38 cellular contexts compared by ENCODE assay signal in genomic region chr2:155908567-155908966, GRCh38.
"Had no signal": no experiment of that assay in that cellular context is flagged by ENCODE, and none has a peak within 500 bp of the region (broad histone marks: within the 10 kb centered on the region; RNA-seq: fewer than 3 reads in every experiment).

No MANE protein-coding gene starts in this region.

- H3K36me3 Mint-ChIP-seq: activated naive CD4-positive, alpha-beta T cell treated with anti-CD3 and anti-CD28 coated beads, Interleukin-2, amount 10 ng/mL, durations not matched to agents 7 days and 5 days; activated naive CD4-positive, alpha-beta T cell treated with anti-CD3 and anti-CD28 coated beads, Interleukin-2, amount 50 U/mL, for 24 hours; activated naive CD4-positive, alpha-beta T cell treated with anti-CD3 and anti-CD28 coated beads, Interleukin-2, amount 50 U/mL, for 72 hours; activated naive CD8-positive, alpha-beta T cell; activated naive CD8-positive, alpha-beta T cell treated with anti-CD3 and anti-CD28 coated beads for 36 hours; activated naive CD8-positive, alpha-beta T cell treated with anti-CD3 and anti-CD28 coated beads, Interleukin-2, amount 10 ng/mL, durations not matched to agents 7 days and 5 days; brain had no signal

- H3K4me3 ChIP-seq: adrenal gland, ascending aorta, body of pancreas, cardiac muscle cell had no signal

- H3K27me3 Mint-ChIP-seq: activated naive CD4-positive, alpha-beta T cell treated with anti-CD3 and anti-CD28 coated beads, Interleukin-2, amount 10 ng/mL, durations not matched to agents 7 days and 5 days; activated naive CD4-positive, alpha-beta T cell treated with anti-CD3 and anti-CD28 coated beads, Interleukin-2, amount 50 U/mL, for 24 hours; activated naive CD8-positive, alpha-beta T cell; activated naive CD8-positive, alpha-beta T cell treated with anti-CD3 and anti-CD28 coated beads for 36 hours; activated naive CD8-positive, alpha-beta T cell treated with anti-CD3 and anti-CD28 coated beads, Interleukin-2, amount 10 ng/mL, durations not matched to agents 7 days and 5 days; activated naive CD8-positive, alpha-beta T cell treated with anti-CD3 and anti-CD28 coated beads, Interleukin-2, amount 50 U/mL, for 24 hours; activated T-cell treated with anti-CD3 and anti-CD28 coated beads, Interleukin-2, amount 50 U/mL, for 24 hours; activated T-helper 17 cell treated with anti-CD3 and anti-CD28 coated beads, Interleukin-2, amount 50 U/mL, for 72 hours; brain; central memory CD8-positive, alpha-beta T cell had no signal

- H3K4me1 Mint-ChIP-seq: activated naive CD4-positive, alpha-beta T cell treated with anti-CD3 and anti-CD28 coated beads, Interleukin-2, amount 10 ng/mL, durations not matched to agents 7 days and 5 days; activated naive CD4-positive, alpha-beta T cell treated with anti-CD3 and anti-CD28 coated beads, Interleukin-2, amount 50 U/mL, for 24 hours; activated naive CD8-positive, alpha-beta T cell treated with anti-CD3 and anti-CD28 coated beads for 36 hours; activated naive CD8-positive, alpha-beta T cell treated with anti-CD3 and anti-CD28 coated beads, Interleukin-2, amount 10 ng/mL, durations not matched to agents 7 days and 5 days; activated naive CD8-positive, alpha-beta T cell treated with anti-CD3 and anti-CD28 coated beads, Interleukin-2, amount 50 U/mL, for 24 hours; activated T-helper 17 cell treated with anti-CD3 and anti-CD28 coated beads, Interleukin-2, amount 50 U/mL, for 72 hours; central memory CD8-positive, alpha-beta T cell had no signal

- FAIRE-seq: astrocyte had no signal

- H3K9me3 Mint-ChIP-seq: activated naive CD4-positive, alpha-beta T cell treated with anti-CD3 and anti-CD28 coated beads, Interleukin-2, amount 10 ng/mL, durations not matched to agents 7 days and 5 days; activated naive CD4-positive, alpha-beta T cell treated with anti-CD3 and anti-CD28 coated beads, Interleukin-2, amount 50 U/mL, for 24 hours; activated naive CD4-positive, alpha-beta T cell treated with anti-CD3 and anti-CD28 coated beads, Interleukin-2, amount 50 U/mL, for 72 hours; activated naive CD8-positive, alpha-beta T cell treated with anti-CD3 and anti-CD28 coated beads for 36 hours; activated naive CD8-positive, alpha-beta T cell treated with anti-CD3 and anti-CD28 coated beads, Interleukin-2, amount 10 ng/mL, durations not matched to agents 7 days and 5 days; activated naive CD8-positive, alpha-beta T cell treated with anti-CD3 and anti-CD28 coated beads, Interleukin-2, amount 50 U/mL, for 24 hours; activated T-cell treated with anti-CD3 and anti-CD28 coated beads, Interleukin-2, amount 50 U/mL, for 24 hours; activated T-cell treated with anti-CD3 and anti-CD28 coated beads, Interleukin-2, amount 50 U/mL, for 4 hours; activated T-cell treated with anti-CD3 and anti-CD28 coated beads, Interleukin-2, amount 50 U/mL, for 72 hours; activated T-helper 1 cell treated with anti-CD3 and anti-CD28 coated beads, Interleukin-12 subunit alpha, Interleukin-12 subunit beta, Interleukin-2, Interleukin-4 antibody, amounts not matched to agents 30 ng/mL and 10 ng/mL and 1 ng/mL, durations not matched to agents 14 hours and 24 hours and 36 hours; activated T-helper 17 cell treated with anti-CD3 and anti-CD28 coated beads, Interleukin-2, amount 50 U/mL, for 72 hours; activated T-helper 2 cell treated with anti-CD3 and anti-CD28 coated beads, Interferon-gamma antibody, Interleukin-2, Interleukin-4, amounts not matched to agents 10 μg/mL and 5 μg/mL and 100 μg/mL, durations not matched to agents 14 hours and 24 hours and 36 hours; brain; central memory CD8-positive, alpha-beta T cell had no signal

- DNase-seq: activated effector memory CD4-positive, alpha-beta T cell treated with anti-CD3 and anti-CD28 coated beads, Interleukin-2, amount 50 U/mL, for 16 hours; activated effector memory CD4-positive, alpha-beta T cell treated with Interleukin-2 at 50 U/mL for 16 hours; activated gamma-delta T cell; activated gamma-delta T cell treated with Interleukin-2 at 50 U/mL for 16 hours; activated naive CD4-positive, alpha-beta T cell; activated naive CD4-positive, alpha-beta T cell treated with anti-CD3 and anti-CD28 coated beads, Interleukin-2, amount 10 ng/mL, durations not matched to agents 7 days and 5 days; activated naive CD4-positive, alpha-beta T cell treated with anti-CD3 and anti-CD28 coated beads, Interleukin-2, amount 50 U/mL, for 16 hours; activated naive CD4-positive, alpha-beta T cell treated with Interleukin-2 at 50 U/mL for 16 hours; activated naive CD8-positive, alpha-beta T cell treated with anti-CD3 and anti-CD28 coated beads for 36 hours; activated naive CD8-positive, alpha-beta T cell treated with anti-CD3 and anti-CD28 coated beads, Interleukin-2, amount 10 ng/mL, durations not matched to agents 7 days and 5 days; activated naive CD8-positive, alpha-beta T cell treated with anti-CD3 and anti-CD28 coated beads, Interleukin-2, amount 50 U/mL, for 24 hours; activated T-cell treated with anti-CD3 and anti-CD28 coated beads for 4 hours; activated T-cell treated with anti-CD3 and anti-CD28 coated beads, Interleukin-2, amount 50 U/mL, for 1 hour; activated T-cell treated with anti-CD3 and anti-CD28 coated beads, Interleukin-2, amount 50 U/mL, for 24 hours; activated T-cell treated with anti-CD3 and anti-CD28 coated beads, Interleukin-2, amount 50 U/mL, for 4 hours; activated T-cell treated with anti-CD3 and anti-CD28 coated beads, Interleukin-2, amount 50 U/mL, for 48 hours; activated T-cell treated with anti-CD3 and anti-CD28 coated beads, Interleukin-2, amount 50 U/mL, for 72 hours; adrenal gland; amniotic stem cell; amygdala; anterior cingulate cortex; aorta; body of pancreas; brain microvascular endothelial cell; caudate nucleus; central memory CD4-positive, alpha-beta T cell; cerebellar nuclear complex had no signal

- H3K27ac Mint-ChIP-seq: activated naive CD4-positive, alpha-beta T cell treated with anti-CD3 and anti-CD28 coated beads, Interleukin-2, amount 10 ng/mL, durations not matched to agents 7 days and 5 days; activated naive CD4-positive, alpha-beta T cell treated with anti-CD3 and anti-CD28 coated beads, Interleukin-2, amount 50 U/mL, for 24 hours; activated naive CD4-positive, alpha-beta T cell treated with anti-CD3 and anti-CD28 coated beads, Interleukin-2, amount 50 U/mL, for 72 hours; activated naive CD8-positive, alpha-beta T cell; activated naive CD8-positive, alpha-beta T cell treated with anti-CD3 and anti-CD28 coated beads for 36 hours; activated naive CD8-positive, alpha-beta T cell treated with anti-CD3 and anti-CD28 coated beads, Interleukin-2, amount 10 ng/mL, durations not matched to agents 7 days and 5 days; activated naive CD8-positive, alpha-beta T cell treated with anti-CD3 and anti-CD28 coated beads, Interleukin-2, amount 50 U/mL, for 24 hours; activated T-cell treated with anti-CD3 and anti-CD28 coated beads, Interleukin-2, amount 50 U/mL, for 24 hours; activated T-cell treated with anti-CD3 and anti-CD28 coated beads, Interleukin-2, amount 50 U/mL, for 72 hours; activated T-helper 1 cell treated with anti-CD3 and anti-CD28 coated beads, Interleukin-12 subunit alpha, Interleukin-12 subunit beta, Interleukin-2, Interleukin-4 antibody, amounts not matched to agents 30 ng/mL and 10 ng/mL and 1 ng/mL, durations not matched to agents 14 hours and 24 hours and 36 hours; activated T-helper 17 cell treated with anti-CD3 and anti-CD28 coated beads, Interleukin-2, amount 50 U/mL, for 72 hours; activated T-helper 2 cell treated with anti-CD3 and anti-CD28 coated beads, Interferon-gamma antibody, Interleukin-2, Interleukin-4, amounts not matched to agents 10 μg/mL and 5 μg/mL and 100 μg/mL, durations not matched to agents 14 hours and 24 hours and 36 hours had no signal

- ATAC-seq: activated naive CD4-positive, alpha-beta T cell treated with anti-CD3 and anti-CD28 coated beads, Interleukin-2, amount 50 U/mL, for 72 hours; activated naive CD8-positive, alpha-beta T cell treated with anti-CD3 and anti-CD28 coated beads, Interleukin-2, amount 50 U/mL, for 24 hours; activated T-cell treated with anti-CD3 and anti-CD28 coated beads, Interleukin-2, amount 50 U/mL, for 4 hours; activated T-cell treated with anti-CD3 and anti-CD28 coated beads, Interleukin-2, amount 50 U/mL, for 72 hours; activated T-helper 17 cell treated with anti-CD3 and anti-CD28 coated beads, Interleukin-2, amount 50 U/mL, for 72 hours; body of pancreas had no signal

- H3K36me3 ChIP-seq: adrenal gland, ascending aorta, brain microvascular endothelial cell, cardiac muscle cell had no signal

- H3K9me3 ChIP-seq: adrenal gland, ascending aorta, body of pancreas had no signal

- H3K4me1 ChIP-seq: adrenal gland, ascending aorta, body of pancreas had no signal

- H3K4me3 Mint-ChIP-seq: activated naive CD4-positive, alpha-beta T cell treated with anti-CD3 and anti-CD28 coated beads, Interleukin-2, amount 10 ng/mL, durations not matched to agents 7 days and 5 days; activated naive CD4-positive, alpha-beta T cell treated with anti-CD3 and anti-CD28 coated beads, Interleukin-2, amount 50 U/mL, for 24 hours; activated naive CD8-positive, alpha-beta T cell; activated naive CD8-positive, alpha-beta T cell treated with anti-CD3 and anti-CD28 coated beads for 36 hours; activated naive CD8-positive, alpha-beta T cell treated with anti-CD3 and anti-CD28 coated beads, Interleukin-2, amount 10 ng/mL, durations not matched to agents 7 days and 5 days; activated naive CD8-positive, alpha-beta T cell treated with anti-CD3 and anti-CD28 coated beads, Interleukin-2, amount 50 U/mL, for 24 hours; activated T-cell treated with anti-CD3 and anti-CD28 coated beads, Interleukin-2, amount 50 U/mL, for 24 hours; activated T-cell treated with anti-CD3 and anti-CD28 coated beads, Interleukin-2, amount 50 U/mL, for 4 hours; activated T-cell treated with anti-CD3 and anti-CD28 coated beads, Interleukin-2, amount 50 U/mL, for 72 hours; activated T-helper 1 cell treated with anti-CD3 and anti-CD28 coated beads, Interleukin-12 subunit alpha, Interleukin-12 subunit beta, Interleukin-2, Interleukin-4 antibody, amounts not matched to agents 30 ng/mL and 10 ng/mL and 1 ng/mL, durations not matched to agents 14 hours and 24 hours and 36 hours; activated T-helper 17 cell treated with anti-CD3 and anti-CD28 coated beads, Interleukin-2, amount 50 U/mL, for 72 hours; brain; central memory CD8-positive, alpha-beta T cell had no signal

- H3K27ac ChIP-seq: adrenal gland, ascending aorta, body of pancreas, brain microvascular endothelial cell, cardiac muscle cell had no signal

- H3K27me3 ChIP-seq: adrenal gland, ascending aorta, body of pancreas, brain microvascular endothelial cell, cardiac muscle cell had no signal
